Comparison of ENCODE assay signal across 21 cellular contexts in genomic region chr11:119496997-119497396, GRCh38.
DNase-seq lines count a peak whose midpoint lies in the region; FAIRE-seq and TF ChIP-seq lines count a peak whose summit lies in the region.
"Had no signal": no experiment of that assay in that cellular context is flagged by ENCODE, and none has a peak within 500 bp of the region (broad histone marks: within the 10 kb centered on the region; RNA-seq: fewer than 3 reads in every experiment).

No MANE protein-coding gene starts in this region.

- no peak overlapping the region for H4K91ac ChIP-seq in H1 (replicated peaks; ENCODE audit: insufficient read length, low read length)

- H3K23me2 ChIP-seq in H1 (ENCODE audit: low read depth, low read length): no peaks in the 10 kb centered on the region

- no peaks in the 10 kb centered on the region for H3K79me2 ChIP-seq in H1 (ENCODE audit: control insufficient read depth in 1 of 2, insufficient read depth in 2 of 2, low read length in 2 of 2)

- no peak overlapping the region; the same call in 1 of the 2 replicates for H2BK20ac ChIP-seq in H1 (ENCODE audit: low read length)

- TF ChIP-seq RAD21 in H1 (IDR thresholded peaks at IDR 0.05 in 1 of 2, conservative IDR thresholded peaks at IDR 0.05 in 1 of 2; ENCODE audit: low read depth in 2 of 2, low read length in 2 of 2): no peak

- peak overlapping the region; percentile 49 to 55 for H3K4me2 ChIP-seq in H1 (ENCODE audit: insufficient read depth in 1 of 2, low read depth in 2 of 2, low read length in 2 of 2)

- H3K56ac ChIP-seq in H1 (replicated peaks; ENCODE audit: insufficient read length, low read depth, low read length): no peak overlapping the region

- no peaks in the 10 kb centered on the region for H3K79me1 ChIP-seq in H1 (ENCODE audit: low read depth, low read length)

- H4K5ac ChIP-seq in H1 (ENCODE audit: insufficient read length, low read depth, low read length): no peak overlapping the region

- H2BK120ac ChIP-seq in H1 (replicated peaks; ENCODE audit: low read depth, low read length): no peak overlapping the region

- H3K18ac ChIP-seq in H1 (ENCODE audit: extremely low read depth, low read length): no peak overlapping the region

- H3K9me3 ChIP-seq in HUES48 (ENCODE audit: control insufficient read depth, insufficient read depth, low read length) (no peaks in the 10 kb centered on the region), H1 (ENCODE audit: insufficient read depth in 2 of 2, low read depth in 1 of 2, low read length in 1 of 2) (no peaks in the 10 kb centered on the region), iPS-18c (ENCODE audit: control insufficient read depth, insufficient read depth, low read length) (no peaks in the 10 kb centered on the region)
- H3K9me3 ChIP-seq: Caco-2, HAP-1 had no signal

- 27% methylated on average over 2 of the region's 2 CpGs; no CpG with 5 or more reads in 1 of the 2 experiments for WGBS in H1 (ENCODE audit: extremely low coverage in 1 of 2, insufficient coverage in 1 of 2, insufficient read length in 1 of 2, insufficient replicate concordance in 2 of 2, low coverage in 1 of 2, low lambda C conversion rate in 2 of 2, missing lambda C conversion rate in 1 of 2), 2 experiments

- no peak overlapping the region for H2BK15ac ChIP-seq in H1 (ENCODE audit: low read length)

- H4K20me1 ChIP-seq in H1 (replicated peaks in 1 of 2; ENCODE audit: control insufficient read depth in 1 of 2, insufficient read depth in 2 of 2, low read length in 2 of 2): peaks cover 0 to 3% of the 10 kb centered on the region in 2 experiments

- no peak overlapping the region for H2AK5ac ChIP-seq in H1 (ENCODE audit: low read depth, low read length)

- TF ChIP-seq POLR2A in H1 (IDR thresholded peaks at IDR 0.05; ENCODE audit: control extremely low read depth in 1 of 2, low read depth in 2 of 2, low read length in 2 of 2): no peak

- H3K23ac ChIP-seq in H1 (ENCODE audit: insufficient read length): no peak overlapping the region

- 0 out of 2 replicates have a peak overlapping the region, but pooled peaks have one; percentile 33 for H2BK12ac ChIP-seq in H1 (ENCODE audit: low read depth, low read length)

- no peak overlapping the region for H3K14ac ChIP-seq in H1 (ENCODE audit: insufficient read length)

- H3K36me3 ChIP-seq in HUES48 (ENCODE audit: control insufficient read depth, insufficient read depth, low read length) (no peaks in the 10 kb centered on the region), H1 (ENCODE audit: control insufficient read depth in 2 of 4, insufficient read depth in 4 of 4, low read length in 3 of 4) (no peaks in the 10 kb centered on the region)
- H3K36me3 ChIP-seq: HAP-1 had no signal

- no peak overlapping the region for H3K4me3 ChIP-seq in HUES48 (ENCODE audit: low read depth, low read length)
- peak overlapping the region in 1 of 4 experiments; percentile 18; a peak in 1 of 8 replicates for H3K4me3 ChIP-seq in H1 (ENCODE audit: extremely low read depth in 1 of 4, insufficient read depth in 2 of 4, low read depth in 3 of 4, low read length in 4 of 4)
- 0 out of 2 replicates have a peak overlapping the region, but pooled peaks have one; percentile 5 for H3K4me3 ChIP-seq in iPS-18c (ENCODE audit: insufficient read depth, low read depth, low read length)
- H3K4me3 ChIP-seq: GM23248, HAP-1, K562 had no signal

- no peaks in the 10 kb centered on the region for H3K27me3 ChIP-seq in HUES48 (ENCODE audit: control insufficient read depth, insufficient read depth, low read length)
- H3K27me3 ChIP-seq in H1 (replicated peaks in 1 of 4; ENCODE audit: control insufficient read depth in 3 of 4, extremely low read depth in 1 of 4, insufficient read depth in 3 of 4, low read length in 3 of 4): no peaks in the 10 kb centered on the region

- peaks cover 38% of the 10 kb centered on the region; the same call in 1 of the 2 replicates for H3K4me1 ChIP-seq in HUES48 (ENCODE audit: control insufficient read depth, insufficient read depth, low read length)
- H3K4me1 ChIP-seq in H1 (replicated peaks in 1 of 4; ENCODE audit: control insufficient read depth in 3 of 4, insufficient read depth in 4 of 4, low read length in 3 of 4): peaks cover 8 to 30% (median 16%) of the 10 kb centered on the region in 4 experiments
- H3K4me1 ChIP-seq: Caco-2 had no signal

- no peak for DNase-seq in H1 (ENCODE audit: low read depth in 1 of 2, low spot score in 2 of 2)
- no peak for DNase-seq in NCI-H1694 (lab: John Stamatoyannopoulos, UW)
- no peak for DNase-seq in NCI-H2081 treated with DMSO at 0.1 percent for 48 hours (lab: John Stamatoyannopoulos, UW)
- DNase-seq in stimulated activated naive CD4-positive, alpha-beta T cell treated with Interleukin-2 at 50 U/mL for 16 hours (lab: John Stamatoyannopoulos, UW): no peak
- DNase-seq: ACHN; AML-193; Caco-2; CD4-positive, alpha-beta T cell; DMS153; DMS79; GDM1; IMR-90 had no signal

- POLR2A ChIA-PET in H1 (lab: Charles Lee; ENCODE audit: partially characterized antibody): no interaction called here

- H4K8ac ChIP-seq in H1 (ENCODE audit: extremely low read depth, insufficient read depth, low read length): no peak overlapping the region

- no peak for TF ChIP-seq EP300 in H1 (IDR thresholded peaks at IDR 0.05; ENCODE audit: borderline replicate concordance in 1 of 2, low read depth in 2 of 2, low read length in 2 of 2)

- no peak overlapping the region for H3K9ac ChIP-seq in HUES48 (ENCODE audit: low read depth, low read length)
- H3K9ac ChIP-seq in H1 (replicated peaks in 1 of 4; ENCODE audit: extremely low read depth in 1 of 4, low read depth in 3 of 4, low read length in 3 of 4): no peak overlapping the region
- H3K9ac ChIP-seq: GM23248 had no signal

- CTCF ChIA-PET in H1 (lab: Charles Lee; ENCODE audit: partially characterized antibody): interaction anchor here (0.6 to 7.5 kb wide), 8 partner anchors 13 to 232 kb away, joined by 3 to 79 read pairs (median 4); partner anchors contain the start of gene NECTIN1

- no peak for FAIRE-seq in H1 (lab: Jason Lieb, UNC)
- FAIRE-seq: A204.1, GM12892, GM18507, K562 had no signal

- H3K27ac ChIP-seq in HUES48 (ENCODE audit: low read depth, low read length) (peak overlapping the region; percentile 45), H1 (ENCODE audit: low read depth, low read length) (no peak overlapping the region)
- H3K27ac ChIP-seq: C4-2B, GM23248 had no signal

- H2AFZ ChIP-seq in H1 (ENCODE audit: low read length): no peak overlapping the region
- H2AFZ ChIP-seq: GM23248 had no signal

- no peak overlapping the region for H3K4ac ChIP-seq in H1 (replicated peaks; ENCODE audit: insufficient read length, low read depth, low read length)

- no peak for TF ChIP-seq CTCF in H1 (IDR thresholded peaks at IDR 0.05; ENCODE audit: control extremely low read depth in 1 of 3, insufficient read depth in 1 of 3, low read depth in 1 of 3, low read length in 3 of 3)

- H2BK5ac ChIP-seq in H1 (ENCODE audit: low read depth, low read length): peak overlapping the region; percentile 79; the same call in 1 of the 2 replicates

TF ChIP-seq in H1, 55 proteins besides CTCF, POLR2A, EP300 and RAD21:
- TF ChIP-seq SP1 (IDR thresholded peaks at IDR 0.05; ENCODE audit: low read depth, low read length): no peak
- no peak for TF ChIP-seq E2F6 (IDR thresholded peaks at IDR 0.05)
- no peak for TF ChIP-seq EZH2 (IDR thresholded peaks at IDR 0.05; ENCODE audit: low read depth, low read length, severe bottlenecking)
- no peak for TF ChIP-seq JUN (IDR thresholded peaks at IDR 0.05; ENCODE audit: low read depth, low read length)
- TF ChIP-seq FOSL1 (IDR thresholded peaks at IDR 0.05; ENCODE audit: insufficient read depth, low read depth, low read length): no peak
- TF ChIP-seq TEAD4 (IDR thresholded peaks at IDR 0.05; ENCODE audit: low read depth, low read length): no peak
- no peak for TF ChIP-seq ZNF274 (IDR thresholded peaks at IDR 0.05; ENCODE audit: borderline replicate concordance, extremely low read depth, low read length)
- TF ChIP-seq SP2 (IDR thresholded peaks at IDR 0.05; ENCODE audit: low read length): no peak
- no peak for TF ChIP-seq MAX (IDR thresholded peaks at IDR 0.05)
- TF ChIP-seq GABPA (IDR thresholded peaks at IDR 0.05; ENCODE audit: borderline replicate concordance, insufficient read depth, low read length): no peak
TF ChIP-seq in H1: peak in this region for 0.
